12 cellular contexts compared by ENCODE assay signal in the genomic region with DNA sequence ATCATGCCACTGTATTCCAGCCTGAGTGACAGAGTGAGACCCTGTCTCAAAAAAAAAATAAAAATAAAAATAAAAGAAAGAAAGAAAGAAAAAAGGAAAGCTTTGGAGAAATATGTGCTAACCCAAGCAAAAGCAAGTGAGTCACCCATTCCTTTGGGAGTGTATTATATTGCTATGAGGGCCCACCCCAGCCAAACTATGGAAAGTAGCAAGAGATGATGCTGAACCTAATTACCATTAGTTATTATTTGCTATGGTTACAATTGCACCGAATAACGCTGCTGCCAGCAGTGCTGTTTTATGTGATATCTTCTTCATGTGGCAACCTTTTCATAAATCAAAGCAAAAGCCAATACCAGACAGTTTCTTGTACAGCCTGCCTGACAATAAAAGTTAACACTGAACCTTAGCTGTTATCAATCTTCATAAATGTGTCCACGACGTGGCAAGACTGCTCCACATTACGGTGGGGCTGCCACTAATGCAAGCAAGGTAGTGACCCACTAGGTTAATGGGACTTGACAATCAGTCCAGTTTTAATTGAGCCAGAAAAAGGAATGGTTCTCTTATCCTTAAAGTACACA.
"Had no signal": no experiment of that assay in that cellular context is flagged by ENCODE, and none has a peak within 500 bp of the region (broad histone marks: within the 10 kb centered on the region; RNA-seq: fewer than 3 reads in every experiment).

No MANE protein-coding gene starts in this region.

- H3K4me3 ChIP-seq: ovary, skin epidermis had no signal

- H3K36me3 ChIP-seq: ovary had no signal

- ATAC-seq: activated CD4-positive, CD25-positive, alpha-beta regulatory T cell treated with anti-CD3 and anti-CD28 coated beads, Interleukin-2, amount 50 U/mL, for 24 hours; left ventricle myocardium superior; stimulated activated effector memory CD8-positive, alpha-beta T cell treated with anti-CD3 and anti-CD28 coated beads, Interleukin-12 subunit alpha, Interleukin-12 subunit beta, amount 100 ng/mL, for 72 hours had no signal

- H3K27ac ChIP-seq: ovary, skin epidermis had no signal

- H3K27me3 ChIP-seq: ovary had no signal

- H3K9me3 ChIP-seq: ovary had no signal

- DNase-seq: activated naive CD4-positive, alpha-beta T cell treated with anti-CD3 and anti-CD28 coated beads, Interleukin-2, amount 50 U/mL, for 16 hours; activated T-cell treated with anti-CD3 and anti-CD28 coated beads, Interleukin-2, amount 50 U/mL, for 1 hour; dermis blood vessel endothelial cell; foreskin melanocyte; head of caudate nucleus; islet precursor cell; left ventricle myocardium superior; ovary; trophoblast cell had no signal
